14 cellular contexts compared by ENCODE assay signal in genomic region chr11:62755086-62755615, GRCh38. TPM values are rescaled to one million over a fixed set of nuclear protein-coding genes. Genes with fewer than 3 reads are reported as not detected.
DNase-seq lines count a peak whose midpoint lies in the region; ATAC-seq and TF ChIP-seq lines count a peak whose summit lies in the region.
"Had no signal": no experiment of that assay in that cellular context is flagged by ENCODE, and none has a peak within 500 bp of the region (broad histone marks: within the 10 kb centered on the region; RNA-seq: fewer than 3 reads in every experiment).

No MANE protein-coding gene starts in this region.

- no TSS peak for BruUV-seq in OCI-LY7 (replicated peaks; lab: Mats Ljungman, UMichigan)

- H3K4me1 Mint-ChIP-seq in activated CD4-positive, alpha-beta T cell treated with anti-CD3 and anti-CD28 coated beads, Interleukin-2, amount 10 ng/mL, durations not matched to agents 24 days and 14 days, result peaks cover 13% of the 10 kb centered on the region
- peaks cover 24% of the 10 kb centered on the region for H3K4me1 Mint-ChIP-seq in dendritic cell treated with granulocyte-macrophage colony-stimulating factor and Interleukin-4, amounts not matched to agents 40 ng/mL and 50 ng/mL, for 4 days (ENCODE audit: low read depth)

- H3K14ac ChIP-seq in neuronal stem cell (ENCODE audit: low read length), result no peak overlapping the region

- no peaks in the 10 kb centered on the region for H3K36me3 ChIP-seq in OCI-LY7 (ENCODE audit: insufficient read depth, low read length)
- peaks cover 12 to 16% of the 10 kb centered on the region in 2 donors for H3K36me3 ChIP-seq in neuronal stem cell (replicated peaks in 1 of 2; ENCODE audit: control insufficient read depth in 2 of 2, insufficient read depth in 2 of 2, low read length in 2 of 2)

- H3K23ac ChIP-seq in neuronal stem cell (ENCODE audit: low read depth, low read length, poor library complexity), result no peak overlapping the region

- H3K9me3 ChIP-seq in OCI-LY7 (ENCODE audit: low read length) (no peaks in the 10 kb centered on the region), neuronal stem cell (replicated peaks in 1 of 2; ENCODE audit: control insufficient read depth in 2 of 2, insufficient read depth in 1 of 2, low read depth in 1 of 2, low read length in 2 of 2) (no peaks in the 10 kb centered on the region)
- H3K9me3 ChIP-seq: thyroid gland had no signal

- CTCF ChIA-PET in OCI-LY7 (lab: Charles Lee; ENCODE audit: unreplicated experiment), result no interaction called here

- no peak overlapping the region for H4K91ac ChIP-seq in neuronal stem cell (ENCODE audit: low read depth, low read length, poor library complexity)

- no CpG with 5 or more reads among the region's 10 CpGs for WGBS in neuronal stem cell (ENCODE audit: extremely low coverage in 2 of 2, insufficient read length in 2 of 2, insufficient replicate concordance in 1 of 2), 2 donors

- no peak overlapping the region for H3K27ac ChIP-seq in OCI-LY7 (ENCODE audit: low read depth, low read length, poor library complexity, severe bottlenecking)
- H3K27ac ChIP-seq in neuronal stem cell (replicated peaks; ENCODE audit: low read length), result no peak overlapping the region

- intact Hi-C loops in activated CD4-positive, alpha-beta T cell treated with anti-CD3 and anti-CD28 coated beads, Interleukin-2, amount 10 ng/mL, durations not matched to agents 24 days and 14 days (cut with micrococcal nuclease), result no loop called here
- intact Hi-C loops in OCI-LY7 (cut with micrococcal nuclease; ENCODE audit: unreplicated experiment), result no loop called here
- intact Hi-C loops in dendritic cell treated with granulocyte-macrophage colony-stimulating factor and Interleukin-4, amounts not matched to agents 40 ng/mL and 50 ng/mL, for 4 days (cut with micrococcal nuclease), result no loop called here

- no peak overlapping the region for H3K27ac Mint-ChIP-seq in activated CD4-positive, alpha-beta T cell treated with anti-CD3 and anti-CD28 coated beads, Interleukin-2, amount 10 ng/mL, durations not matched to agents 24 days and 14 days
- peak overlapping the region; percentile 98 for H3K27ac Mint-ChIP-seq in dendritic cell treated with granulocyte-macrophage colony-stimulating factor and Interleukin-4, amounts not matched to agents 40 ng/mL and 50 ng/mL, for 4 days

- no peak for DNase-seq in activated CD4-positive, alpha-beta T cell treated with anti-CD3 and anti-CD28 coated beads, Interleukin-2, amount 10 ng/mL, durations not matched to agents 24 days and 14 days
- no peak for DNase-seq in activated CD4-positive, alpha-beta T cell treated with anti-CD3 and anti-CD28 coated beads for 48 hours
- DNase-seq in OCI-LY7 (ENCODE audit: low spot score), result no peak
- DNase-seq in neuronal stem cell (ENCODE audit: low spot score), result no peak
- no peak for DNase-seq in NCI-H2029 treated with DMSO at 0.1 percent for 48 hours (lab: John Stamatoyannopoulos, UW)
- DNase-seq: activated CD4-positive, CD25-positive, alpha-beta regulatory T cell; effector CD4-positive, alpha-beta T cell; mammary epithelial cell; NCI-H2227 treated with DMSO at 0.1 percent for 48 hours; SHP77; thyroid gland had no signal

- H3K9ac ChIP-seq in neuronal stem cell (ENCODE audit: low read depth, low read length, poor library complexity), result no peak overlapping the region

- H3K79me2 ChIP-seq in OCI-LY7 (ENCODE audit: insufficient read depth, low read depth, low read length), result no peaks in the 10 kb centered on the region

- H2BK120ac ChIP-seq in neuronal stem cell (ENCODE audit: low read depth, low read length), result no peak overlapping the region

- no peaks in the 10 kb centered on the region for H4K20me1 ChIP-seq in OCI-LY7 (ENCODE audit: insufficient read depth, low read length)

- peaks cover 5% of the 10 kb centered on the region for H3K36me3 Mint-ChIP-seq in activated CD4-positive, alpha-beta T cell treated with anti-CD3 and anti-CD28 coated beads, Interleukin-2, amount 10 ng/mL, durations not matched to agents 24 days and 14 days (ENCODE audit: low read depth)
- peaks cover 28% of the 10 kb centered on the region for H3K36me3 Mint-ChIP-seq in dendritic cell treated with granulocyte-macrophage colony-stimulating factor and Interleukin-4, amounts not matched to agents 40 ng/mL and 50 ng/mL, for 4 days (ENCODE audit: low read depth)

- H2BK12ac ChIP-seq in neuronal stem cell (ENCODE audit: low read length), result no peak overlapping the region

- peaks cover 11% of the 10 kb centered on the region for H3K79me1 ChIP-seq in neuronal stem cell (ENCODE audit: low read depth, low read length)

- no peak overlapping the region for H3K4ac ChIP-seq in neuronal stem cell (ENCODE audit: low read length)

- peak overlapping the region; percentile 63 for H3K4me2 ChIP-seq in OCI-LY7 (ENCODE audit: low read length)
- H3K4me2 ChIP-seq in neuronal stem cell (ENCODE audit: insufficient read depth, low read length, poor library complexity, severe bottlenecking), result no peak overlapping the region

- TF ChIP-seq CTCF in OCI-LY7 (conservative IDR thresholded peaks at IDR 0.05; ENCODE audit: low read length), result no peak

- H3K27me3 Mint-ChIP-seq in activated CD4-positive, alpha-beta T cell treated with anti-CD3 and anti-CD28 coated beads, Interleukin-2, amount 10 ng/mL, durations not matched to agents 24 days and 14 days, result no peaks in the 10 kb centered on the region
- H3K27me3 Mint-ChIP-seq in dendritic cell treated with granulocyte-macrophage colony-stimulating factor and Interleukin-4, amounts not matched to agents 40 ng/mL and 50 ng/mL, for 4 days, result no peaks in the 10 kb centered on the region

- peak overlapping the region; percentile 71 for H3K4me3 ChIP-seq in OCI-LY7 (ENCODE audit: low read depth, low read length, poor library complexity, severe bottlenecking)
- H3K4me3 ChIP-seq in neuronal stem cell (ENCODE audit: low read length in 2 of 2), result no peak overlapping the region

- no peaks in the 10 kb centered on the region for H3K9me2 ChIP-seq in OCI-LY7 (ENCODE audit: insufficient read depth, low read length)

- H2AFZ ChIP-seq in OCI-LY7 (ENCODE audit: low read length) (no peak overlapping the region), neuronal stem cell (ENCODE audit: low read length) (no peak overlapping the region)

- peaks cover 20% of the 10 kb centered on the region for H3K4me1 ChIP-seq in OCI-LY7 (ENCODE audit: insufficient read depth, low read length, poor library complexity, severe bottlenecking)
- peaks cover 4 to 5% of the 10 kb centered on the region in 2 donors for H3K4me1 ChIP-seq in neuronal stem cell (ENCODE audit: control insufficient read depth in 2 of 2, insufficient read depth in 1 of 2, low read depth in 1 of 2, low read length in 2 of 2)

- ATAC-seq in HG03520 (IDR thresholded peaks at IDR 0.05; ENCODE audit: unreplicated experiment) (no peak), HG03378 (IDR thresholded peaks at IDR 0.05; ENCODE audit: unreplicated experiment) (no peak)

- no peak overlapping the region for H2BK15ac ChIP-seq in neuronal stem cell (ENCODE audit: low read length)

- peak overlapping the region; percentile 6 for H2AK5ac ChIP-seq in neuronal stem cell (ENCODE audit: low read depth, low read length)

- H3K27me3 ChIP-seq in neuronal stem cell (ENCODE audit: control insufficient read depth in 3 of 3, insufficient read depth in 3 of 3, low read depth in 1 of 3, low read length in 3 of 3), result no peaks in the 10 kb centered on the region
- H3K27me3 ChIP-seq: thyroid gland had no signal

- H3K9me3 Mint-ChIP-seq in activated CD4-positive, alpha-beta T cell treated with anti-CD3 and anti-CD28 coated beads, Interleukin-2, amount 10 ng/mL, durations not matched to agents 24 days and 14 days, result no peaks in the 10 kb centered on the region
- no peaks in the 10 kb centered on the region for H3K9me3 Mint-ChIP-seq in dendritic cell treated with granulocyte-macrophage colony-stimulating factor and Interleukin-4, amounts not matched to agents 40 ng/mL and 50 ng/mL, for 4 days

- H3K18ac ChIP-seq in neuronal stem cell (ENCODE audit: low read length), result no peak overlapping the region

- POLR2A ChIA-PET in OCI-LY7 (lab: Charles Lee), result interaction anchor here (1.0 kb wide), 1 partner anchor 100 kb away, joined by 8 read pairs; no protein-coding TSS in a partner anchor

- no peak overlapping the region for H2BK5ac ChIP-seq in neuronal stem cell (ENCODE audit: low read length)

- H3K4me3 Mint-ChIP-seq in activated CD4-positive, alpha-beta T cell treated with anti-CD3 and anti-CD28 coated beads, Interleukin-2, amount 10 ng/mL, durations not matched to agents 24 days and 14 days, result peak overlapping the region; percentile 98
- H3K4me3 Mint-ChIP-seq in dendritic cell treated with granulocyte-macrophage colony-stimulating factor and Interleukin-4, amounts not matched to agents 40 ng/mL and 50 ng/mL, for 4 days, result no peak overlapping the region

- H4K8ac ChIP-seq in neuronal stem cell (ENCODE audit: low read depth, low read length), result no peak overlapping the region

RNA-seq across cellular contexts. Expression of gene ZBTB3, which starts 1.2 kb away (rescaled TPM):
- total RNA-seq in activated CD4-positive, alpha-beta T cell treated with anti-CD3 and anti-CD28 coated beads, Interleukin-2, amount 10 ng/mL, durations not matched to agents 24 days and 14 days, result 7.5 and 11.1 TPM in 2 replicates
- 11.1 and 11.8 TPM in 2 replicates for total RNA-seq in OCI-LY7 (2014; rRNA removed; shearing (Covaris generic))
- 10.7 and 11.3 TPM in 2 replicates for total RNA-seq in OCI-LY7 (2022)
- polyA plus RNA-seq in neuronal stem cell (2013, experiment 1 of 2), result 12.1 TPM
- 11.2 TPM for polyA plus RNA-seq in neuronal stem cell (2013, experiment 2 of 2)

RNA-seq across cellular contexts. Expression of gene POLR2G, which starts 6.2 kb away (rescaled TPM):
- total RNA-seq in activated CD4-positive, alpha-beta T cell treated with anti-CD3 and anti-CD28 coated beads, Interleukin-2, amount 10 ng/mL, durations not matched to agents 24 days and 14 days, result 138 and 155 TPM in 2 replicates
- total RNA-seq in OCI-LY7 (2014; rRNA removed; shearing (Covaris generic)), result 108 and 118 TPM in 2 replicates
- total RNA-seq in OCI-LY7 (2022), result 115 and 118 TPM in 2 replicates
- 94.4 TPM for polyA plus RNA-seq in neuronal stem cell (2013, experiment 1 of 2)
- polyA plus RNA-seq in neuronal stem cell (2013, experiment 2 of 2), result 93.6 TPM

RNA-seq across cellular contexts. Expression of gene TAF6L, which starts 16.0 kb away (rescaled TPM):
- total RNA-seq in activated CD4-positive, alpha-beta T cell treated with anti-CD3 and anti-CD28 coated beads, Interleukin-2, amount 10 ng/mL, durations not matched to agents 24 days and 14 days, result 20.1 and 20.2 TPM in 2 replicates
- 23.7 and 26.1 TPM in 2 replicates for total RNA-seq in OCI-LY7 (2014; rRNA removed; shearing (Covaris generic))
- total RNA-seq in OCI-LY7 (2022), result 24.1 and 29.9 TPM in 2 replicates
- polyA plus RNA-seq in neuronal stem cell (2013, experiment 1 of 2), result 13.5 TPM
- 15.0 TPM for polyA plus RNA-seq in neuronal stem cell (2013, experiment 2 of 2)

RNA-seq across cellular contexts. Expression of gene TTC9C, which starts 26.9 kb away (rescaled TPM):
- 32.7 and 33.3 TPM in 2 replicates for total RNA-seq in activated CD4-positive, alpha-beta T cell treated with anti-CD3 and anti-CD28 coated beads, Interleukin-2, amount 10 ng/mL, durations not matched to agents 24 days and 14 days
- 36.7 and 51.7 TPM in 2 replicates for total RNA-seq in OCI-LY7 (2014; rRNA removed; shearing (Covaris generic))
- 70.2 and 75.1 TPM in 2 replicates for total RNA-seq in OCI-LY7 (2022)
- polyA plus RNA-seq in neuronal stem cell (2013, experiment 1 of 2), result 69.5 TPM
- 75.5 TPM for polyA plus RNA-seq in neuronal stem cell (2013, experiment 2 of 2)

RNA-seq across cellular contexts. Expression of gene HNRNPUL2, which starts 27.9 kb away (rescaled TPM):
- total RNA-seq in activated CD4-positive, alpha-beta T cell treated with anti-CD3 and anti-CD28 coated beads, Interleukin-2, amount 10 ng/mL, durations not matched to agents 24 days and 14 days, result 60.5 and 60.6 TPM in 2 replicates
- total RNA-seq in OCI-LY7 (2014; rRNA removed; shearing (Covaris generic)), result 8.3 and 19.2 TPM in 2 replicates
- total RNA-seq in OCI-LY7 (2022), result 59.2 and 64.4 TPM in 2 replicates
- polyA plus RNA-seq in neuronal stem cell (2013, experiment 1 of 2), result 46.6 TPM
- 45.8 TPM for polyA plus RNA-seq in neuronal stem cell (2013, experiment 2 of 2)
